Comparison of ENCODE assay signal across 22 cellular contexts in the genomic region with DNA sequence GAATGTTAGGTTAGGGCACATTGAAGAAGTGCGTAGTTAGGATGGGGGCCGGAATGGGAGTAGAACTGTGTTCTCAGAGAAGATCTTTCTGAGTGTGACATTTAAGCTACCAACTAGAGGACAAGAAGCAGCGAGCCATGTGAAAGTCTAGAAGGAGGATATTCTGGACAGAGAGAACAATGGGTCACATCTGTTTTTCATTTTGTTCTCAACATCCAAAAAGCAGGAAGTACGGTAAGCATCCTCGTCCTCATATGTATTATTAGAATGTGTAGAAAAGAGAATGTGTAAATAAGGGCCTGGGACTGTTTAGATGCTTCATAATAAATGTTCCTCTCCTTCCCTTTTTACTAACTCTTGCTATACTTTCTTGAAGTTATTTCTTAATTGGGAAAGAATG. TPM values are rescaled to one million over a fixed set of nuclear protein-coding genes. Genes with fewer than 3 reads are reported as not detected.
DNase-seq lines count a peak whose midpoint lies in the region; ATAC-seq and TF ChIP-seq lines count a peak whose summit lies in the region.
"Had no signal": no experiment of that assay in that cellular context is flagged by ENCODE, and none has a peak within 500 bp of the region (broad histone marks: within the 10 kb centered on the region; RNA-seq: fewer than 3 reads in every experiment).

No MANE protein-coding gene starts in this region.

- no peaks in the 10 kb centered on the region for H3K9me2 ChIP-seq in GM23248 (ENCODE audit: insufficient read depth)

- H3K27me3 ChIP-seq in GM23248 (replicated peaks; ENCODE audit: insufficient read depth) (no peaks in the 10 kb centered on the region), adipocyte (replicated peaks; ENCODE audit: control insufficient read depth, insufficient read depth, low read length) (no peaks in the 10 kb centered on the region), mesenchymal stem cell (ENCODE audit: control insufficient read depth in 1 of 2, insufficient read depth in 1 of 2, low read length in 2 of 2) (peaks cover 0 to 3% of the 10 kb centered on the region in 2 experiments)
- H3K27me3 ChIP-seq in naive thymus-derived CD4-positive, alpha-beta T cell (ENCODE audit: control insufficient read depth in 2 of 2, insufficient read depth in 2 of 2, low read length in 2 of 2) = no peaks in the 10 kb centered on the region
- H3K27me3 ChIP-seq: BLaER1 had no signal

- H3K4me2 ChIP-seq in GM23248 (ENCODE audit: unreplicated experiment) (no peak overlapping the region), mesenchymal stem cell (ENCODE audit: low read length, poor library complexity, severe bottlenecking) (no peak overlapping the region)
- H3K4me2 ChIP-seq: BLaER1 had no signal

- CTCF ChIA-PET in naive thymus-derived CD4-positive, alpha-beta T cell (lab: Charles Lee) = no interaction called here
- CTCF ChIA-PET in activated naive CD4-positive, alpha-beta T cell treated with anti-CD3 and anti-CD28 coated beads for 36 hours (lab: Charles Lee) = no interaction called here

- H3K36me3 Mint-ChIP-seq in naive thymus-derived CD4-positive, alpha-beta T cell = peaks cover 0 to 3% (median 0%) of the 10 kb centered on the region in 5 donors
- no peaks in the 10 kb centered on the region for H3K36me3 Mint-ChIP-seq in activated naive CD4-positive, alpha-beta T cell treated with anti-CD3 and anti-CD28 coated beads for 36 hours (ENCODE audit: low read depth)
- H3K36me3 Mint-ChIP-seq: CD4-positive, alpha-beta memory T cell had no signal

- H3K27ac Mint-ChIP-seq in naive thymus-derived CD4-positive, alpha-beta T cell = no peak overlapping the region
- H3K27ac Mint-ChIP-seq in activated naive CD4-positive, alpha-beta T cell treated with anti-CD3 and anti-CD28 coated beads for 36 hours = no peak overlapping the region
- H3K27ac Mint-ChIP-seq: CD4-positive, alpha-beta memory T cell had no signal

- H4K20me1 ChIP-seq in GM23248 (ENCODE audit: insufficient read depth) = no peaks in the 10 kb centered on the region
- H4K20me1 ChIP-seq: BLaER1 had no signal

- no peak overlapping the region for H3K4me3 Mint-ChIP-seq in naive thymus-derived CD4-positive, alpha-beta T cell
- no peak overlapping the region for H3K4me3 Mint-ChIP-seq in activated naive CD4-positive, alpha-beta T cell treated with anti-CD3 and anti-CD28 coated beads for 36 hours
- H3K4me3 Mint-ChIP-seq: CD4-positive, alpha-beta memory T cell had no signal

- H3K9me3 ChIP-seq in GM23248 (ENCODE audit: low read depth) = no peaks in the 10 kb centered on the region
- no peaks in the 10 kb centered on the region for H3K9me3 ChIP-seq in adipocyte (ENCODE audit: control insufficient read depth, low read length)
- H3K9me3 ChIP-seq in mesenchymal stem cell (ENCODE audit: control insufficient read depth, low read length) = no peaks in the 10 kb centered on the region
- H3K9me3 ChIP-seq in naive thymus-derived CD4-positive, alpha-beta T cell (ENCODE audit: control insufficient read depth in 2 of 3, low read length in 3 of 3) = no peaks in the 10 kb centered on the region
- H3K9me3 ChIP-seq: Caco-2 had no signal

- no peak for ATAC-seq in GM18858 (IDR thresholded peaks at IDR 0.05; ENCODE audit: unreplicated experiment)
- ATAC-seq in naive thymus-derived CD4-positive, alpha-beta T cell = no peak

- no peaks in the 10 kb centered on the region for H3K79me2 ChIP-seq in GM23248 (ENCODE audit: insufficient read depth)

- DNase-seq in GM23248 (peak; percentile 36), adipocyte (ENCODE audit: low read depth) (peak; percentile 52), fibroblast of mammary gland (ENCODE audit: low read depth) (peak; percentile 52), mesenchymal stem cell (no peak), NCI-H146 treated with DMSO at 0.1 percent for 48 hours (lab: John Stamatoyannopoulos, UW; ENCODE audit: unreplicated experiment) (no peak)
- no peak for DNase-seq in naive thymus-derived CD4-positive, alpha-beta T cell
- DNase-seq in activated naive CD4-positive, alpha-beta T cell treated with anti-CD3 and anti-CD28 coated beads for 36 hours = no peak
- DNase-seq: Caco-2; CD4-positive, alpha-beta memory T cell; DMS 273 treated with DMSO at 0.1 percent for 48 hours; DMS79 treated with DMSO at 0.1 percent for 48 hours; Karpas-422; MV-4-11; NCI-H1105 treated with DMSO at 0.1 percent for 48 hours; NCI-H1694; NCI-H2081 treated with DMSO at 0.1 percent for 48 hours; NCI-H2171 treated with DMSO at 0.1 percent for 48 hours; NCI-H446; NCI-H526; Right ventricle myocardium superior had no signal

- no peak overlapping the region for H3K18ac ChIP-seq in mesenchymal stem cell (ENCODE audit: low read depth in 1 of 2, low read length in 2 of 2)

- no peaks in the 10 kb centered on the region for H3K79me1 ChIP-seq in mesenchymal stem cell (replicated peaks; ENCODE audit: low read length, poor library complexity, severe bottlenecking)

- POLR2A ChIA-PET in naive thymus-derived CD4-positive, alpha-beta T cell (lab: Charles Lee) = no interaction called here

- H3K36me3 ChIP-seq in GM23248 (ENCODE audit: low read depth) (no peaks in the 10 kb centered on the region), adipocyte (ENCODE audit: control insufficient read depth, insufficient read depth, low read length, severe bottlenecking) (no peaks in the 10 kb centered on the region), mesenchymal stem cell (ENCODE audit: control insufficient read depth in 1 of 2, insufficient read depth in 2 of 2, low read depth in 1 of 2, low read length in 2 of 2) (no peaks in the 10 kb centered on the region)
- no peaks in the 10 kb centered on the region for H3K36me3 ChIP-seq in naive thymus-derived CD4-positive, alpha-beta T cell (ENCODE audit: control insufficient read depth in 2 of 3, insufficient read depth in 3 of 3, low read length in 3 of 3)
- H3K36me3 ChIP-seq: BLaER1 had no signal

- WGBS in GM23248 (ENCODE audit: low coverage in 1 of 2, low lambda C conversion rate in 2 of 2, missing lambda C conversion rate in 2 of 2), 2 experiments = 45% methylated on average over 5 of the region's 5 CpGs
- 89% methylated on average over 3 of the region's 5 CpGs for WGBS in mesenchymal stem cell

- H4K91ac ChIP-seq in mesenchymal stem cell (ENCODE audit: low read length) = no peak overlapping the region

- H3K4me1 Mint-ChIP-seq in naive thymus-derived CD4-positive, alpha-beta T cell = peaks cover 0 to 12% (median 9%) of the 10 kb centered on the region in 7 donors
- H3K4me1 Mint-ChIP-seq in activated naive CD4-positive, alpha-beta T cell treated with anti-CD3 and anti-CD28 coated beads for 36 hours (ENCODE audit: low read depth) = peaks cover 8% of the 10 kb centered on the region

- H3K4me1 ChIP-seq in GM23248 (ENCODE audit: insufficient read depth) (no peaks in the 10 kb centered on the region; the same call in 1 of the 2 replicates), adipocyte (ENCODE audit: control insufficient read depth, insufficient read depth, low read length) (no peaks in the 10 kb centered on the region), mesenchymal stem cell (ENCODE audit: control insufficient read depth, insufficient read depth, low read depth, low read length) (no peaks in the 10 kb centered on the region)
- H3K4me1 ChIP-seq in naive thymus-derived CD4-positive, alpha-beta T cell (ENCODE audit: control insufficient read depth in 2 of 2, insufficient read depth in 2 of 2, low read length in 2 of 2) = no peaks in the 10 kb centered on the region
- H3K4me1 ChIP-seq: BLaER1, Caco-2 had no signal

- H3K4ac ChIP-seq in mesenchymal stem cell (ENCODE audit: low read depth in 1 of 2, low read length in 2 of 2) = no peak overlapping the region

- TF ChIP-seq CTCF in fibroblast of mammary gland (conservative IDR thresholded peaks at IDR 0.05; ENCODE audit: control insufficient read depth, insufficient read depth, low read depth, low read length) = no peak

- no peak overlapping the region for H3K14ac ChIP-seq in mesenchymal stem cell (ENCODE audit: low read length in 2 of 2)

- H4K8ac ChIP-seq in mesenchymal stem cell (ENCODE audit: low read length) = no peak overlapping the region

- no peak overlapping the region for H2BK15ac ChIP-seq in mesenchymal stem cell (ENCODE audit: low read depth, poor library complexity, severe bottlenecking)

- in situ Hi-C loops in GM23248 (cut with MboI) = no loop called here

- peaks cover 44 to 61% (median 56%) of the 10 kb centered on the region in 5 donors for H3K27me3 Mint-ChIP-seq in naive thymus-derived CD4-positive, alpha-beta T cell
- peaks cover 43% of the 10 kb centered on the region for H3K27me3 Mint-ChIP-seq in activated naive CD4-positive, alpha-beta T cell treated with anti-CD3 and anti-CD28 coated beads for 36 hours (ENCODE audit: low read depth)

- H3K27ac ChIP-seq in GM23248 (no peak overlapping the region), mesenchymal stem cell (ENCODE audit: low read length, poor library complexity, severe bottlenecking) (no peak overlapping the region)
- no peak overlapping the region for H3K27ac ChIP-seq in naive thymus-derived CD4-positive, alpha-beta T cell (ENCODE audit: low read depth, low read length)
- H3K27ac ChIP-seq: BLaER1 had no signal

- no peak overlapping the region for H2BK5ac ChIP-seq in mesenchymal stem cell (ENCODE audit: low read depth, low read length, poor library complexity, severe bottlenecking)

- H3F3A ChIP-seq in GM23248 (ENCODE audit: insufficient read depth) = no peaks in the 10 kb centered on the region

- intact Hi-C loops in naive thymus-derived CD4-positive, alpha-beta T cell (cut with micrococcal nuclease) = loop anchor here in 1 of 2 donors (10.0 kb wide), 1 partner anchor 252 kb away; a partner anchor contains a TSS
- intact Hi-C loops in activated naive CD4-positive, alpha-beta T cell treated with anti-CD3 and anti-CD28 coated beads for 36 hours (cut with micrococcal nuclease) = loop anchor here (5.0 to 10.0 kb wide), 2 partner anchors 245 to 502 kb away; no protein-coding TSS in a partner anchor

- H2AFZ ChIP-seq in GM23248 (peak overlapping the region; percentile 53), mesenchymal stem cell (ENCODE audit: low read depth, low read length) (no peak overlapping the region)

- H3K9ac ChIP-seq in GM23248 = no peak overlapping the region
- H3K9ac ChIP-seq in adipocyte (ENCODE audit: low read length) = no peak overlapping the region
- H3K9ac ChIP-seq in mesenchymal stem cell (ENCODE audit: low read length) = peak overlapping the region; percentile 21
- H3K9ac ChIP-seq: BLaER1 had no signal

- no peak overlapping the region for H2BK12ac ChIP-seq in mesenchymal stem cell (ENCODE audit: low read length in 2 of 2)

- no peak overlapping the region for H3K23ac ChIP-seq in mesenchymal stem cell (ENCODE audit: low read length in 2 of 2)

- no peak overlapping the region for H3K4me3 ChIP-seq in GM23248
- H3K4me3 ChIP-seq in adipocyte (ENCODE audit: low read length) = no peak overlapping the region
- H3K4me3 ChIP-seq in fibroblast of mammary gland (ENCODE audit: control insufficient read depth, low read depth, low read length) = no peak overlapping the region
- H3K4me3 ChIP-seq in mesenchymal stem cell (ENCODE audit: insufficient read depth in 1 of 2, low read depth in 1 of 2, low read length in 2 of 2) = no peak overlapping the region
- no peak overlapping the region for H3K4me3 ChIP-seq in naive thymus-derived CD4-positive, alpha-beta T cell (ENCODE audit: low read length)
- H3K4me3 ChIP-seq: BLaER1 had no signal

- H3K9me3 Mint-ChIP-seq in naive thymus-derived CD4-positive, alpha-beta T cell = peaks cover 0 to 5% (median 0%) of the 10 kb centered on the region in 11 donors
- no peaks in the 10 kb centered on the region for H3K9me3 Mint-ChIP-seq in activated naive CD4-positive, alpha-beta T cell treated with anti-CD3 and anti-CD28 coated beads for 36 hours

- no peak overlapping the region for H2BK120ac ChIP-seq in mesenchymal stem cell (ENCODE audit: low read depth, low read length)

- H2AK5ac ChIP-seq in mesenchymal stem cell (ENCODE audit: low read length, severe bottlenecking) = no peak overlapping the region

RNA-seq across cellular contexts. Expression of a gene that starts 44.5 kb away (rescaled TPM):
- total RNA-seq in GM23248 (2014; rRNA removed; shearing (Covaris generic)) = 31.6 and 35.5 TPM in 2 replicates
- 21.8 and 22.4 TPM in 2 replicates for polyA plus RNA-seq in GM23248 (2016; fragmentation: Nextera tagmentation; extraction: Ambion mirVana)
- polyA plus RNA-seq in mesenchymal stem cell (2013, experiment 1 of 2) = 35.2 TPM
- 34.7 TPM for polyA plus RNA-seq in mesenchymal stem cell (2013, experiment 2 of 2)
- 10 to 100 TPM; 33.4 to 71.1 (median 65.4) TPM for total RNA-seq in naive thymus-derived CD4-positive, alpha-beta T cell
- polyA plus RNA-seq in naive thymus-derived CD4-positive, alpha-beta T cell = 10 to 100 TPM; 31.3 to 48.6 TPM
- 10 to 100 TPM; 10.1 to 10.9 TPM for total RNA-seq in activated naive CD4-positive, alpha-beta T cell treated with anti-CD3 and anti-CD28 coated beads for 36 hours

Comparison
In these comparisons a context has a peak if more than half of its experiments do, and no peak if none do; other contexts are left out.
1. DNase-seq: peak in GM23248 (single experiment), adipocyte (single experiment) and fibroblast of mammary gland (single experiment); none in mesenchymal stem cell (single experiment), NCI-H146 treated with DMSO at 0.1 percent for 48 hours (single experiment), naive thymus-derived CD4-positive, alpha-beta T cell (0 of 9) and activated naive CD4-positive, alpha-beta T cell treated with anti-CD3 and anti-CD28 coated beads for 36 hours (single experiment).